ENCODE assay signal across 9 cellular contexts in the genomic region with DNA sequence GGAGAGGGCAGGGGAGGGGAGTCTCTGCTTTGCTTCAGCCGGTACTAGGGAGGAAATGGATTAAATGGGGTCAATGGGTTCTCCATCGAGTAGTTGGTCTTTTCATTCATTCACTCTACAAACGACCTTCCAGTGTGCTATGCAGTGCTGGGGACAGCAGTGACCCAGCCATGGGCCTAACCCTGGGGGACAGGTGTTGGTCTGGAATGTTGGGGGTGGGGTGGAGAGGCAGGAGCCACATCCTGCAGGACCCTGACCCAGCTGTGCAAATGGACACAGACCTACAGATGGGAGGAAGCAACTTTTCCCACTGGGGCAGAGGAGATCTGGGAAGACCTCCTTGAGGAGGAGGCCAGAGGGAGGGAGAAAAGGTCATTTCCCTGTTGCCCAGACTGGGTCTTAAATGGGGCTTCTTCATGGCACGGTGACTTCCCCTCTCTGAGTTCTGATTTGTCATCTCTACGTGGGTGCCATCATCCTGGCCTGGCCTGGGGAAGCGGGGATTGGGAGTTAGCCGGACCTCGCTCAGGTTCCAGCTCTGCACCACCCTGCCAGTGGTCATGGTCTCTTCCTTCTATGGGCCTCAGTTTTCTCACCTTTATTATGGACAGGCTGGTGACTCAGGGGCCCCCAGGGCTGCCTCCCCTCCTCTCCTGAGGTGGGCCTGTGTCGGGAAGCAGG. TPM values are rescaled to one million over a fixed set of nuclear protein-coding genes. Genes with fewer than 3 reads are reported as not detected.
A peak's percentile ranks its signal among the peaks of the same experiment; 100 is the strongest.
DNase-seq lines count a peak whose midpoint lies in the region; ATAC-seq and TF ChIP-seq lines count a peak whose summit lies in the region.
"Had no signal": no experiment of that assay in that cellular context is flagged by ENCODE, and none has a peak within 500 bp of the region (broad histone marks: within the 10 kb centered on the region; RNA-seq: fewer than 3 reads in every experiment).

No MANE protein-coding gene starts in this region.

- no peak for TF ChIP-seq POLR2A in gastroesophageal sphincter (IDR thresholded peaks at IDR 0.05)
- no peak for TF ChIP-seq POLR2A in spleen (IDR thresholded peaks at IDR 0.05)

- DNase-seq in spleen (peak; percentile 80), occipital lobe (lab: John Stamatoyannopoulos, UW) (no peak), DMS79 treated with DMSO at 0.1 percent for 48 hours (lab: John Stamatoyannopoulos, UW) (no peak)
- DNase-seq: mammary epithelial cell, NCI-H2029 treated with DMSO at 0.1 percent for 48 hours had no signal

- H4K20me1 ChIP-seq in OCI-LY3 (ENCODE audit: insufficient read depth, low read length): peaks cover 24% of the 10 kb centered on the region

- TF ChIP-seq EP300 in gastroesophageal sphincter (IDR thresholded peaks at IDR 0.05): no peak

- no peaks in the 10 kb centered on the region for H3K27me3 ChIP-seq in OCI-LY3 (ENCODE audit: low read depth, low read length)
- H3K27me3 ChIP-seq in gastroesophageal sphincter: peaks cover 91% of the 10 kb centered on the region
- peaks cover 0 to 6% (median 0%) of the 10 kb centered on the region in 7 donors for H3K27me3 ChIP-seq in spleen (replicated peaks in 1 of 7)

- H2AFZ ChIP-seq in OCI-LY3 (ENCODE audit: low read depth, low read length): no peak overlapping the region

- 27 to 60% methylated on average over 2 of the region's 9 CpGs for WGBS in gastroesophageal sphincter (ENCODE audit: low coverage in 1 of 2), 2 donors
- WGBS in spleen, 5 donors: 12 to 20% (median 20%) methylated on average over 9 of the region's 9 CpGs

- peak overlapping the region; percentile 90 for H3K9ac ChIP-seq in OCI-LY3 (ENCODE audit: low read length)

- H3K9me3 ChIP-seq in OCI-LY3 (ENCODE audit: insufficient read depth, low read length) (no peaks in the 10 kb centered on the region), gastroesophageal sphincter (no peaks in the 10 kb centered on the region), spleen (no peaks in the 10 kb centered on the region)

- TF ChIP-seq CTCF in OCI-LY3 (IDR thresholded peaks at IDR 0.05; ENCODE audit: low read depth, low read length): no peak
- no peak for TF ChIP-seq CTCF in gastroesophageal sphincter (IDR thresholded peaks at IDR 0.05)
- no peak for TF ChIP-seq CTCF in spleen (IDR thresholded peaks at IDR 0.05 in 8 of 11, conservative IDR thresholded peaks at IDR 0.05 in 3 of 11)

- intact Hi-C loops in spleen (cut with DNase I; ENCODE audit: low total_unique reads): no loop called here

- peaks cover 36% of the 10 kb centered on the region for H3K36me3 ChIP-seq in OCI-LY3 (replicated peaks; ENCODE audit: low read depth, low read length)
- H3K36me3 ChIP-seq in gastroesophageal sphincter: no peaks in the 10 kb centered on the region
- H3K36me3 ChIP-seq in spleen: peaks cover 0 to 39% (median 15%) of the 10 kb centered on the region in 6 donors

- ATAC-seq in GM18498 (IDR thresholded peaks at IDR 0.05; ENCODE audit: unreplicated experiment) (peak; percentile 8), gastroesophageal sphincter (peak; percentile 19), HG02798 (IDR thresholded peaks at IDR 0.05; ENCODE audit: poor library complexity, unreplicated experiment) (no peak)

- peak overlapping the region; percentile 94 for H3K4me2 ChIP-seq in OCI-LY3 (ENCODE audit: low read length)

- H3K4me3 ChIP-seq in OCI-LY3 (ENCODE audit: low read length) (peak overlapping the region; percentile 94), gastroesophageal sphincter (peak overlapping the region in 1 of 2 donors; percentile 41), spleen (peak overlapping the region; percentile 44 to 79 (median 65))

- H3K27ac ChIP-seq in OCI-LY3 (ENCODE audit: low read length): peak overlapping the region; percentile 89
- H3K27ac ChIP-seq in gastroesophageal sphincter: peak overlapping the region in 2 of 4 donors; percentile 47 to 56
- peak overlapping the region; percentile 58 to 95 (median 90) for H3K27ac ChIP-seq in spleen

- H3K4me1 ChIP-seq in OCI-LY3 (ENCODE audit: low read length) (peaks cover 52% of the 10 kb centered on the region), gastroesophageal sphincter (no peaks in the 10 kb centered on the region), spleen (peaks cover 13 to 100% (median 67%) of the 10 kb centered on the region in 6 donors)

- peaks cover 43% of the 10 kb centered on the region for H3K79me2 ChIP-seq in OCI-LY3 (ENCODE audit: low read length)

RNA-seq across cellular contexts. Expression of gene CYTH4, which starts 2.0 kb away (rescaled TPM):
- total RNA-seq in gastroesophageal sphincter (10 to 100 TPM in 2 of 4 donors, 1 to 10 TPM in 2; 4.2 to 21.3 (median 9.3) TPM), spleen (100 to 1,000 TPM in 6 of 7 donors, 10 to 100 TPM in 1; 97.5 to 238 (median 118) TPM), occipital lobe (2.3 TPM)
- 10 to 100 TPM; 35.3 to 58.1 (median 53.6) TPM for polyA plus RNA-seq in spleen

RNA-seq across cellular contexts. Expression of gene RAC2, which starts 40.2 kb away (rescaled TPM):
- total RNA-seq in gastroesophageal sphincter (10 to 100 TPM in 1 of 4 donors, 1 to 10 TPM in 3; 2.0 to 11.3 (median 6.4) TPM), spleen (100 to 1,000 TPM; 270 to 493 (median 363) TPM), occipital lobe (not detected)
- 100 to 1,000 TPM; 389 to 421 (median 410) TPM for polyA plus RNA-seq in spleen

Comparison
In these comparisons a context has a peak if more than half of its experiments do, and no peak if none do; other contexts are left out.
1. RNA of gene CYTH4, which starts 2.0 kb away (total RNA-seq): 97.5 to 238 TPM in spleen; 4.2 to 21.3 TPM in gastroesophageal sphincter and 2.3 TPM in occipital lobe (single experiment); every median in the first group is over 4 times any median in the second.
2. RNA of gene RAC2, which starts 40.2 kb away (total RNA-seq): 270 to 493 TPM in spleen; 2.0 to 11.3 TPM in gastroesophageal sphincter and not detected in occipital lobe (single experiment); every median in the first group is over 10 times any median in the second.